In the genomic region with DNA sequence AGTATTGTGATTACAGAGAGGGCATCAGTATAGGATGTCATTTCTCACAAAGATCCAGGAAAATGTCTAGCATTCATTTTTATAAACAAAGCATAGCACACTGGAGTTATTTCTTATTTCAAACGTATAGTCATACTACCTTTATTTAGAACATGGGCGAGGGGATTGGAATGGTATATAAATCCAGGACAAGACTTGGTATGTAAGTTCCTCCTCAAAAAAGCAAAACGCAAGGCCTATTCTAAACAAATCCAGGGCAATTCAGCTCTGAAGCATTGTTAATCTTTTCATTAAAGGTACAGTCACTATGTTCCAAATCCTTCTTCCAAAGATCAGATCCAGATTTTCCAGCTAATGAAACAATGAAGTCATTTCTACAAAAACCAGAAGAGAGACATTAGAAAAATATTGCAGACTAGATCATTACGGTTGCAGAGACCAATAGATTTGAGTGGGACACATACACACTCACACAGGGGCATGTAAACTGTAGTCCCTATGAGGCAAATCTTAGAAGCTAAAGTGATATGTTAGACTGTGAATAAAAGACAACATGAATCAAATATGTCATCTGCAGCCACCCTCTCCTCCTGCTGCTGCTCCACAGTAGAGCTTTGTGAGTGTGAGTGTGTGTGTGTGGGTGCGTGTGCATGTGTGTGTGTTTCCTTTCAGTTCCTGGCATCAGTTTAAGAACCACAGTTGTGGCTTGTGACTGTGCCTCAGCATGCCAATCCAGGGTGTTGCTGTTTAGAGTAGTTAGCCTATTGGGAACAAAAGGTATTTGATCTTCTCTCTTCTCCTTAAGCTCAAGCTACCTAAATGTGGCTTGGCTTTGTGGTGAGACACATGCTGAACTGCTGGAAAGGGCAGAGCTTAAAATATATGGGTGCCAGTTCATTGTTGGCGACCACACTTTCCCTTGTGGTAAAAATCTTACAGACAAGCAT, we compare ENCODE assay signal across 15 cellular contexts.
DNase-seq lines count a peak whose midpoint lies in the region; ATAC-seq and TF ChIP-seq lines count a peak whose summit lies in the region.
"Had no signal": no experiment of that assay in that cellular context is flagged by ENCODE, and none has a peak within 500 bp of the region (broad histone marks: within the 10 kb centered on the region; RNA-seq: fewer than 3 reads in every experiment).

No MANE protein-coding gene starts in this region.

- WGBS in prostate gland, result 55% methylated on average over 6 of the region's 6 CpGs

- CTCF ChIA-PET in activated CD4-positive, alpha-beta memory T cell treated with anti-CD3 and anti-CD28 coated beads, Interleukin-2, amount 10 ng/mL, durations not matched to agents 7 days and 5 days (lab: Charles Lee), result no interaction called here

- POLR2A ChIA-PET in activated CD4-positive, alpha-beta memory T cell treated with anti-CD3 and anti-CD28 coated beads, Interleukin-2, amount 10 ng/mL, durations not matched to agents 7 days and 5 days (lab: Charles Lee), result no interaction called here

- H3K4me1 ChIP-seq in BLaER1 (peaks cover 30% of the 10 kb centered on the region), SJSA1 (replicated peaks) (peaks cover 16% of the 10 kb centered on the region), prostate gland (replicated peaks) (no peaks in the 10 kb centered on the region)

- TF ChIP-seq POLR2A in prostate gland (IDR thresholded peaks at IDR 0.05), result no peak

- H3K9ac ChIP-seq in BLaER1, result peak overlapping the region; percentile 45; the same call in 1 of the 2 replicates

- H3K4me3 Mint-ChIP-seq in activated CD4-positive, alpha-beta memory T cell treated with anti-CD3 and anti-CD28 coated beads, Interleukin-2, amount 10 ng/mL, durations not matched to agents 7 days and 5 days, result no peak overlapping the region
- H3K4me3 Mint-ChIP-seq: activated CD4-positive, alpha-beta T cell treated with anti-CD3 and anti-CD28 coated beads for 36 hours; CD4-positive, CD25-positive, alpha-beta regulatory T cell; stimulated activated naive B cell treated with anti-CD40 and anti-IgM and Interleukin-4, amounts not matched to agents 10 μg/mL and 1 μg/mL and 100 μg/mL, for 72 hours had no signal

- peak overlapping the region; percentile 73 for H3K4me2 ChIP-seq in BLaER1

- H3K27me3 ChIP-seq in BLaER1 (no peaks in the 10 kb centered on the region), SJSA1 (replicated peaks) (no peaks in the 10 kb centered on the region), prostate gland (replicated peaks; ENCODE audit: insufficient read depth) (no peaks in the 10 kb centered on the region)

- peak overlapping the region; percentile 44 for H3K27ac ChIP-seq in BLaER1
- peak overlapping the region; percentile 35 for H3K27ac ChIP-seq in SJSA1
- peak overlapping the region; percentile 42 to 56 for H3K27ac ChIP-seq in prostate gland

- peak in 1 of 2 experiments; percentile 25 for DNase-seq in SJSA1 (ENCODE audit: low read depth in 1 of 2, low spot score in 2 of 2)
- DNase-seq in fibroblast of gingiva (ENCODE audit: low read depth), result peak; percentile 89
- DNase-seq in prostate gland (ENCODE audit: low spot score), result no peak
- DNase-seq in stimulated activated naive CD8-positive, alpha-beta T cell treated with anti-CD3 and anti-CD28 coated beads, Interleukin-15, Interleukin-2, amounts not matched to agents 100 U/mL and 50 U/mL, for 24 hours, result no peak
- no peak for DNase-seq in activated CD4-positive, alpha-beta memory T cell treated with anti-CD3 and anti-CD28 coated beads, Interleukin-2, amount 10 ng/mL, durations not matched to agents 7 days and 5 days
- DNase-seq: activated CD4-positive, alpha-beta T cell treated with anti-CD3 and anti-CD28 coated beads for 36 hours; activated effector memory CD4-positive, alpha-beta T cell treated with Interleukin-2 at 50 U/mL for 16 hours; CD4-positive, CD25-positive, alpha-beta regulatory T cell; cortex of kidney; NCI-H1436 treated with DMSO at 0.1 percent for 48 hours; NCI-H526 treated with DMSO at 0.1 percent for 48 hours; stimulated activated naive B cell treated with anti-CD40 and anti-IgM and Interleukin-4, amounts not matched to agents 10 μg/mL and 1 μg/mL and 100 μg/mL, for 72 hours had no signal

- no peak overlapping the region for H3K4me3 ChIP-seq in BLaER1
- no peak overlapping the region for H3K4me3 ChIP-seq in SJSA1
- no peak overlapping the region for H3K4me3 ChIP-seq in prostate gland

- no peaks in the 10 kb centered on the region for H3K27me3 Mint-ChIP-seq in activated CD4-positive, alpha-beta memory T cell treated with anti-CD3 and anti-CD28 coated beads, Interleukin-2, amount 10 ng/mL, durations not matched to agents 7 days and 5 days
- H3K27me3 Mint-ChIP-seq: activated CD4-positive, alpha-beta T cell treated with anti-CD3 and anti-CD28 coated beads for 36 hours; CD4-positive, CD25-positive, alpha-beta regulatory T cell; stimulated activated naive B cell treated with anti-CD40 and anti-IgM and Interleukin-4, amounts not matched to agents 10 μg/mL and 1 μg/mL and 100 μg/mL, for 72 hours had no signal

- no peaks in the 10 kb centered on the region for H3K4me1 Mint-ChIP-seq in activated CD4-positive, alpha-beta memory T cell treated with anti-CD3 and anti-CD28 coated beads, Interleukin-2, amount 10 ng/mL, durations not matched to agents 7 days and 5 days
- H3K4me1 Mint-ChIP-seq: activated CD4-positive, alpha-beta T cell treated with anti-CD3 and anti-CD28 coated beads for 36 hours; stimulated activated naive B cell treated with anti-CD40 and anti-IgM and Interleukin-4, amounts not matched to agents 10 μg/mL and 1 μg/mL and 100 μg/mL, for 72 hours had no signal

- H3K9me3 ChIP-seq in BLaER1 (no peaks in the 10 kb centered on the region), SJSA1 (replicated peaks) (no peaks in the 10 kb centered on the region), prostate gland (no peaks in the 10 kb centered on the region)

- peaks cover 9% of the 10 kb centered on the region for H3K9me3 Mint-ChIP-seq in activated CD4-positive, alpha-beta memory T cell treated with anti-CD3 and anti-CD28 coated beads, Interleukin-2, amount 10 ng/mL, durations not matched to agents 7 days and 5 days
- H3K9me3 Mint-ChIP-seq: stimulated activated naive B cell treated with anti-CD40 and anti-IgM and Interleukin-4, amounts not matched to agents 10 μg/mL and 1 μg/mL and 100 μg/mL, for 72 hours had no signal

- H4K20me1 ChIP-seq in BLaER1, result no peaks in the 10 kb centered on the region

- intact Hi-C loops in prostate gland (cut with DNase I), result no loop called here

- no peak overlapping the region for H3K27ac Mint-ChIP-seq in activated CD4-positive, alpha-beta memory T cell treated with anti-CD3 and anti-CD28 coated beads, Interleukin-2, amount 10 ng/mL, durations not matched to agents 7 days and 5 days
- H3K27ac Mint-ChIP-seq: activated CD4-positive, alpha-beta T cell treated with anti-CD3 and anti-CD28 coated beads for 36 hours; CD4-positive, CD25-positive, alpha-beta regulatory T cell; stimulated activated naive B cell treated with anti-CD40 and anti-IgM and Interleukin-4, amounts not matched to agents 10 μg/mL and 1 μg/mL and 100 μg/mL, for 72 hours had no signal

- no peak for TF ChIP-seq CTCF in prostate gland (IDR thresholded peaks at IDR 0.05)

- H3K36me3 ChIP-seq in BLaER1, result no peaks in the 10 kb centered on the region
- no peaks in the 10 kb centered on the region for H3K36me3 ChIP-seq in SJSA1
- H3K36me3 ChIP-seq in prostate gland, result no peaks in the 10 kb centered on the region

- no peaks in the 10 kb centered on the region for H3K36me3 Mint-ChIP-seq in activated CD4-positive, alpha-beta memory T cell treated with anti-CD3 and anti-CD28 coated beads, Interleukin-2, amount 10 ng/mL, durations not matched to agents 7 days and 5 days (ENCODE audit: low read depth)
- H3K36me3 Mint-ChIP-seq: CD4-positive, CD25-positive, alpha-beta regulatory T cell; stimulated activated naive B cell treated with anti-CD40 and anti-IgM and Interleukin-4, amounts not matched to agents 10 μg/mL and 1 μg/mL and 100 μg/mL, for 72 hours had no signal

- no peak for ATAC-seq in stimulated activated naive CD8-positive, alpha-beta T cell treated with anti-CD3 and anti-CD28 coated beads, Interleukin-15, Interleukin-2, amounts not matched to agents 100 U/mL and 50 U/mL, for 24 hours
- ATAC-seq in GM18867 (IDR thresholded peaks at IDR 0.05; ENCODE audit: unreplicated experiment), result no peak
- ATAC-seq in HG02571 (IDR thresholded peaks at IDR 0.05; ENCODE audit: unreplicated experiment), result no peak
- ATAC-seq: activated CD4-positive, alpha-beta T cell treated with anti-CD3 and anti-CD28 coated beads for 36 hours; stimulated activated naive B cell treated with anti-CD40 and anti-IgM and Interleukin-4, amounts not matched to agents 10 μg/mL and 1 μg/mL and 100 μg/mL, for 72 hours had no signal
